ENCODE assay signal across 32 cellular contexts in genomic region chr4:150656882-150657281, GRCh38.
DNase-seq lines count a peak whose midpoint lies in the region; ATAC-seq and TF ChIP-seq lines count a peak whose summit lies in the region.
"Had no signal": no experiment of that assay in that cellular context is flagged by ENCODE, and none has a peak within 500 bp of the region (broad histone marks: within the 10 kb centered on the region; RNA-seq: fewer than 3 reads in every experiment).

No MANE protein-coding gene starts in this region.

- no peak for ATAC-seq in HG03139 (IDR thresholded peaks at IDR 0.05; ENCODE audit: unreplicated experiment)
- ATAC-seq: activated CD8-positive, alpha-beta memory T cell treated with anti-CD3 and anti-CD28 coated beads, Interleukin-2, amount 10 ng/mL, durations not matched to agents 7 days and 5 days; activated T-cell treated with anti-CD3 and anti-CD28 coated beads, Interleukin-2, amount 50 U/mL, for 4 hours; CD8-positive, alpha-beta T cell; K562; Right ventricle myocardium inferior; stimulated activated effector memory CD8-positive, alpha-beta T cell treated with anti-CD3 and anti-CD28 coated beads, Interleukin-12 subunit alpha, Interleukin-12 subunit beta, amount 100 ng/mL, for 72 hours had no signal

- TF ChIP-seq POLR2A in NB4 (IDR thresholded peaks at IDR 0.05; ENCODE audit: extremely low read depth, insufficient read length) (no peak), esophagus muscularis mucosa (IDR thresholded peaks at IDR 0.05; ENCODE audit: low read depth) (no peak)

- H3K27ac ChIP-seq in esophagus muscularis mucosa (replicated peaks in 1 of 4), result no peak overlapping the region
- H3K27ac ChIP-seq: ascending aorta, colonic mucosa, neutrophil, PC-9, transverse colon had no signal

- 81% methylated on average over 2 of the region's 2 CpGs for WGBS in esophagus muscularis mucosa

- H3K27me3 ChIP-seq in esophagus muscularis mucosa, result no peaks in the 10 kb centered on the region
- H3K27me3 ChIP-seq: ascending aorta, colonic mucosa, MG63, neutrophil, transverse colon had no signal

- TF ChIP-seq EP300 in esophagus muscularis mucosa (IDR thresholded peaks at IDR 0.05), result no peak

- no peaks in the 10 kb centered on the region for H3K36me3 ChIP-seq in esophagus muscularis mucosa
- H3K36me3 ChIP-seq: ascending aorta, colonic mucosa, MG63, neutrophil had no signal

- H3K4me1 ChIP-seq in esophagus muscularis mucosa, result no peaks in the 10 kb centered on the region
- H3K4me1 ChIP-seq: ascending aorta, colonic mucosa, transverse colon had no signal

- H3K4me3 ChIP-seq in NB4 (ENCODE audit: low read depth, low read length) (no peak overlapping the region), choroid plexus epithelial cell (ENCODE audit: low read depth, low read length) (no peak overlapping the region), esophagus muscularis mucosa (no peak overlapping the region)
- H3K4me3 ChIP-seq: ascending aorta, colonic mucosa, K562, MG63, PC-9, transverse colon had no signal

- intact Hi-C loops in esophagus muscularis mucosa (cut with DNase I), result no loop called here

- TF ChIP-seq CTCF in NB4 (IDR thresholded peaks at IDR 0.05; ENCODE audit: low read depth, low read length), result no peak
- TF ChIP-seq CTCF in choroid plexus epithelial cell (conservative IDR thresholded peaks at IDR 0.05; ENCODE audit: low read depth, low read length), result no peak
- no peak for TF ChIP-seq CTCF in esophagus muscularis mucosa (IDR thresholded peaks at IDR 0.05)

- no peaks in the 10 kb centered on the region for H3K9me3 ChIP-seq in esophagus muscularis mucosa
- H3K9me3 ChIP-seq: ascending aorta, colonic mucosa, MG63, neutrophil, transverse colon had no signal

- DNase-seq in SKM-1 treated with dmso at 0.1 percent for 144 hours (lab: John Stamatoyannopoulos, UW; ENCODE audit: unreplicated experiment), result peak; percentile 25
- DNase-seq in SKM-1 (lab: John Stamatoyannopoulos, UW; ENCODE audit: unreplicated experiment), result no peak
- DNase-seq in NB4 (ENCODE audit: low read depth), result peak; percentile 10
- DNase-seq in choroid plexus epithelial cell (ENCODE audit: low read depth), result peak; percentile 10
- DNase-seq in pulmonary artery endothelial cell (ENCODE audit: low read depth, low spot score), result peak; percentile 66
- DNase-seq in esophagus muscularis mucosa (ENCODE audit: extremely low spot score), result no peak
- no peak for DNase-seq in mesenteric fat pad (ENCODE audit: low spot score)
- DNase-seq: activated B cell treated with CpG ODN at 0.5 μM for 24 hours; activated CD4-positive, alpha-beta T cell treated with anti-CD3 and anti-CD28 coated beads, Interleukin-2, amount 50 U/mL, for 1 hour; activated CD8-positive, alpha-beta memory T cell treated with anti-CD3 and anti-CD28 coated beads, Interleukin-2, amount 10 ng/mL, durations not matched to agents 7 days and 5 days; activated gamma-delta T cell treated with Interleukin-2 at 50 U/mL for 16 hours; activated T-cell treated with anti-CD3 and anti-CD28 coated beads, Interleukin-2, amount 50 U/mL, for 4 hours; CD8-positive, alpha-beta T cell; colonic mucosa; DMS 273 treated with DMSO at 0.1 percent for 48 hours; effector memory CD4-positive, alpha-beta T cell; head of caudate nucleus; HFFc6; kidney; MG63; naive B cell; NCI-H1436 treated with DMSO at 0.1 percent for 48 hours; NCI-H345; PC-9; T1000; transverse colon had no signal

Comparison
In these comparisons a context has a peak if more than half of its experiments do, and no peak if none do; other contexts are left out.
1. DNase-seq: peak in SKM-1 treated with dmso at 0.1 percent for 144 hours (single experiment), NB4 (single experiment), choroid plexus epithelial cell (single experiment) and pulmonary artery endothelial cell (single experiment); none in SKM-1 (single experiment), esophagus muscularis mucosa (single experiment) and mesenteric fat pad (single experiment).